In the genomic region with DNA sequence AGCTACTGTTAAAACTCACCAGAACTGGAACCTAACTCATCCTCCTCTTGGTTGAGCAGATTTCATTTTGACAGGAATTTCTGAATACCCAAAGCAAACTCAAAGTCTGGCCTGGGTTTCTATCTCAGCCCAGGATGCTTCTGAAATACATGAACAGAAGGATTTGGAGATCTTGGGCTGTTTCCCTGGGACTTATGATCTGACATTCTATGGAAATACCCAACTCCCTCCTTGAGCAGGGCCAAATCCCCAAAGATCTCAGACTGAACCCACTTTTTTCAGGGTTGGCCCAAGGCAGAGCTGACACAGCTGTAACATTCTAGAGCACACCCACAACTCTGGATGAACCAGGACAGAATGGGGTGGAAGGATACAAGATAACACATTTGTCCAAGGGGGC, we compare ENCODE assay signal across 11 cellular contexts.
DNase-seq lines count a peak whose midpoint lies in the region; ATAC-seq and TF ChIP-seq lines count a peak whose summit lies in the region.
"Had no signal": no experiment of that assay in that cellular context is flagged by ENCODE, and none has a peak within 500 bp of the region (broad histone marks: within the 10 kb centered on the region; RNA-seq: fewer than 3 reads in every experiment).

No MANE protein-coding gene starts in this region.

- H3K79me2 ChIP-seq in OCI-LY1 (ENCODE audit: insufficient read depth, low read length) = peaks cover 30% of the 10 kb centered on the region
- H3K79me2 ChIP-seq in MM.1S (ENCODE audit: low read length) = peaks cover 5% of the 10 kb centered on the region; the same call in 1 of the 2 replicates

- H3F3A ChIP-seq in OCI-LY1 (ENCODE audit: insufficient read depth, low read length) = no peaks in the 10 kb centered on the region
- H3F3A ChIP-seq in MM.1S (ENCODE audit: insufficient read depth, low read length) = no peaks in the 10 kb centered on the region

- H3K27me3 ChIP-seq in BLaER1 treated with 17β-estradiol and CSF1 and Interleukin-3, amounts not matched to agents 10 nM and 100 nM = peaks cover 0 to 4% (median 0%) of the 10 kb centered on the region in 11 experiments; a peak in 1 of 22 replicates
- no peaks in the 10 kb centered on the region for H3K27me3 ChIP-seq in OCI-LY1 (ENCODE audit: insufficient read depth, low read length)
- H3K27me3 ChIP-seq in effector memory CD4-positive, alpha-beta T cell (replicated peaks; ENCODE audit: control insufficient read depth, insufficient read depth, low read length, poor library complexity, severe bottlenecking) = no peaks in the 10 kb centered on the region
- no peaks in the 10 kb centered on the region for H3K27me3 ChIP-seq in neutrophil
- no peaks in the 10 kb centered on the region for H3K27me3 ChIP-seq in MM.1S (replicated peaks; ENCODE audit: insufficient read depth, low read length)

- H3K4me2 ChIP-seq in BLaER1 treated with 17β-estradiol and CSF1 and Interleukin-3, amounts not matched to agents 10 nM and 100 nM = peak overlapping the region; percentile 84 to 97 (median 88); a peak in 21 of 22 replicates
- H3K4me2 ChIP-seq in OCI-LY1 (ENCODE audit: low read length) = peak overlapping the region; percentile 99
- H3K4me2 ChIP-seq in MM.1S (ENCODE audit: low read depth, low read length) = no peak overlapping the region

- no peak for DNase-seq in effector memory CD4-positive, alpha-beta T cell
- DNase-seq in nucleus accumbens (lab: John Stamatoyannopoulos, UW) = no peak
- DNase-seq in MM.1S = no peak
- no peak for DNase-seq in stimulated activated CD4-positive, alpha-beta T cell treated with anti-CD3 and anti-CD28 coated beads, Interleukin-4, amount 100 ng/mL, for 1 hour
- DNase-seq: DMS79 treated with DMSO at 0.1 percent for 48 hours; NCI-H2081; stimulated activated CD4-positive, alpha-beta T cell treated with anti-CD3 and anti-CD28 coated beads, Interleukin-4, amount 100 ng/mL, for 4 hours had no signal

- H3K4me1 ChIP-seq in BLaER1 treated with 17β-estradiol and CSF1 and Interleukin-3, amounts not matched to agents 10 nM and 100 nM = peaks cover 19 to 34% (median 29%) of the 10 kb centered on the region in 10 experiments
- H3K4me1 ChIP-seq in OCI-LY1 (ENCODE audit: insufficient read depth, low read length, severe bottlenecking) (peaks cover 38% of the 10 kb centered on the region), neutrophil (ENCODE audit: control insufficient read depth in 1 of 2, insufficient read depth in 1 of 2, low read depth in 1 of 2, low read length in 1 of 2) (peaks cover 25 to 40% of the 10 kb centered on the region in 2 experiments), MM.1S (ENCODE audit: low read length) (no peaks in the 10 kb centered on the region)
- H3K4me1 ChIP-seq in effector memory CD4-positive, alpha-beta T cell (ENCODE audit: control insufficient read depth, insufficient read depth, low read length, poor library complexity, severe bottlenecking) = peaks cover 29% of the 10 kb centered on the region

- no peaks in the 10 kb centered on the region for H3K9me2 ChIP-seq in OCI-LY1 (ENCODE audit: low read depth, low read length)
- H3K9me2 ChIP-seq in MM.1S (replicated peaks; ENCODE audit: insufficient read depth, low read length) = no peaks in the 10 kb centered on the region

- H2AFZ ChIP-seq in OCI-LY1 (ENCODE audit: low read length) (no peak overlapping the region), MM.1S (ENCODE audit: low read length) (no peak overlapping the region)

- H4K20me1 ChIP-seq in BLaER1 treated with 17β-estradiol and CSF1 and Interleukin-3, amounts not matched to agents 10 nM and 100 nM = peaks cover 13 to 36% (median 19%) of the 10 kb centered on the region in 11 experiments; a peak in 19 of 22 replicates
- H4K20me1 ChIP-seq in OCI-LY1 (ENCODE audit: insufficient read depth, low read length) (no peaks in the 10 kb centered on the region), MM.1S (ENCODE audit: insufficient read depth, low read length) (no peaks in the 10 kb centered on the region)

- no peak overlapping the region for H3K9ac ChIP-seq in BLaER1 treated with 17β-estradiol and CSF1 and Interleukin-3, amounts not matched to agents 10 nM and 100 nM
- no peak overlapping the region for H3K9ac ChIP-seq in OCI-LY1 (ENCODE audit: low read length)
- no peak overlapping the region for H3K9ac ChIP-seq in MM.1S (ENCODE audit: low read length)

- no peak for ATAC-seq in HG03378 (IDR thresholded peaks at IDR 0.05; ENCODE audit: unreplicated experiment)

- H3K9me3 ChIP-seq in BLaER1 treated with 17β-estradiol and CSF1 and Interleukin-3, amounts not matched to agents 10 nM and 100 nM (replicated peaks in 1 of 11) = no peaks in the 10 kb centered on the region
- H3K9me3 ChIP-seq in OCI-LY1 (ENCODE audit: low read length) (no peaks in the 10 kb centered on the region), neutrophil (no peaks in the 10 kb centered on the region), MM.1S (replicated peaks; ENCODE audit: insufficient read depth, low read length) (no peaks in the 10 kb centered on the region)
- no peaks in the 10 kb centered on the region for H3K9me3 ChIP-seq in effector memory CD4-positive, alpha-beta T cell (ENCODE audit: control insufficient read depth, low read length)

- H3K4me3 ChIP-seq in BLaER1 treated with 17β-estradiol and CSF1 and Interleukin-3, amounts not matched to agents 10 nM and 100 nM = peak overlapping the region in 1 of 10 experiments; percentile 98; a peak in 2 of 20 replicates
- H3K4me3 ChIP-seq in OCI-LY1 (ENCODE audit: low read depth, low read length, poor library complexity, severe bottlenecking) (no peak overlapping the region), neutrophil (ENCODE audit: low read depth in 1 of 2, low read length in 1 of 2) (peak overlapping the region; percentile 84 to 89), MM.1S (ENCODE audit: low read length) (no peak overlapping the region)
- peak overlapping the region; percentile 99 for H3K4me3 ChIP-seq in effector memory CD4-positive, alpha-beta T cell (ENCODE audit: insufficient read depth, low read depth, low read length, poor library complexity, severe bottlenecking)

- TF ChIP-seq CTCF in OCI-LY1 (IDR thresholded peaks at IDR 0.05; ENCODE audit: low read length) (no peak), neutrophil (IDR thresholded peaks at IDR 0.05) (no peak), MM.1S (IDR thresholded peaks at IDR 0.05; ENCODE audit: low read length) (no peak)

- H3K36me3 ChIP-seq in BLaER1 treated with 17β-estradiol and CSF1 and Interleukin-3, amounts not matched to agents 10 nM and 100 nM = peaks cover 0 to 22% (median 1%) of the 10 kb centered on the region in 11 experiments; a peak in 5 of 22 replicates
- H3K36me3 ChIP-seq in OCI-LY1 (ENCODE audit: insufficient read depth, low read length) (no peaks in the 10 kb centered on the region), neutrophil (peaks cover 17% of the 10 kb centered on the region), MM.1S (replicated peaks; ENCODE audit: insufficient read depth, low read length) (no peaks in the 10 kb centered on the region)
- no peaks in the 10 kb centered on the region for H3K36me3 ChIP-seq in effector memory CD4-positive, alpha-beta T cell (ENCODE audit: control insufficient read depth, insufficient read depth, low read length)

- H3K27ac ChIP-seq in BLaER1 treated with 17β-estradiol and CSF1 and Interleukin-3, amounts not matched to agents 10 nM and 100 nM = no peak overlapping the region
- H3K27ac ChIP-seq in OCI-LY1 (ENCODE audit: low read depth, low read length, poor library complexity, severe bottlenecking) = no peak overlapping the region
- H3K27ac ChIP-seq in effector memory CD4-positive, alpha-beta T cell (ENCODE audit: insufficient read depth, low read length, poor library complexity, severe bottlenecking) = peak overlapping the region; percentile 95
- H3K27ac ChIP-seq in neutrophil = peak overlapping the region; percentile 99
- H3K27ac ChIP-seq in MM.1S (ENCODE audit: low read length) = no peak overlapping the region

Comparison
In these comparisons a context has a peak if more than half of its experiments do, and no peak if none do; other contexts are left out.
1. H3K27ac ChIP-seq: peak in effector memory CD4-positive, alpha-beta T cell (single experiment) and neutrophil (single experiment); none in BLaER1 treated with 17β-estradiol and CSF1 and Interleukin-3, amounts not matched to agents 10 nM and 100 nM (0 of 11), OCI-LY1 (single experiment) and MM.1S (single experiment).
2. H3K4me3 ChIP-seq: peak in effector memory CD4-positive, alpha-beta T cell (single experiment) and neutrophil (2 of 2); none in OCI-LY1 (single experiment) and MM.1S (single experiment).